In genomic region chr5:139525586-139526308, GRCh38 we compare ENCODE assay signal across 1 cellular context.
A peak's percentile ranks its signal among the peaks of the same experiment; 100 is the strongest.
TF ChIP-seq lines count a peak whose summit lies in the region.

No MANE protein-coding gene starts in this region.

TF ChIP-seq in GM12878, 131 proteins besides CTCF, POLR2A, EP300 and RAD21:
- peak; percentile 64 for TF ChIP-seq SMAD1 (IDR thresholded peaks at IDR 0.05; ENCODE audit: low read depth, partially characterized antibody)
- 0 out of 2 replicates have a peak, but pooled peaks have one; percentile 43 for TF ChIP-seq BACH1 (IDR thresholded peaks at IDR 0.05; ENCODE audit: borderline replicate concordance)
- peak; percentile 40; the same call in 1 of the 2 replicates for TF ChIP-seq IKZF1 (conservative IDR thresholded peaks at IDR 0.05)
- TF ChIP-seq ATF7 (IDR thresholded peaks at IDR 0.05; ENCODE audit: low read depth), result peak; percentile 30; the same call in 1 of the 2 replicates
- 0 out of 2 replicates have a peak, but pooled peaks have one; percentile 9 for TF ChIP-seq ZBTB40 (IDR thresholded peaks at IDR 0.05; ENCODE audit: borderline replicate concordance)
- 0 out of 2 replicates have a peak, but pooled peaks have one; percentile 1 for TF ChIP-seq NFIC (IDR thresholded peaks at IDR 0.05; ENCODE audit: low read depth, low read length)
- peak; percentile 39 for TF ChIP-seq PBX3 (IDR thresholded peaks at IDR 0.05; ENCODE audit: insufficient replicate concordance, low read depth, low read length)
- TF ChIP-seq NBN (IDR thresholded peaks at IDR 0.05), result peak; percentile 51
- TF ChIP-seq MEF2B (IDR thresholded peaks at IDR 0.05; ENCODE audit: partially characterized antibody, poor library complexity, severe bottlenecking), result peak; percentile 38
- TF ChIP-seq, protein P1, sequence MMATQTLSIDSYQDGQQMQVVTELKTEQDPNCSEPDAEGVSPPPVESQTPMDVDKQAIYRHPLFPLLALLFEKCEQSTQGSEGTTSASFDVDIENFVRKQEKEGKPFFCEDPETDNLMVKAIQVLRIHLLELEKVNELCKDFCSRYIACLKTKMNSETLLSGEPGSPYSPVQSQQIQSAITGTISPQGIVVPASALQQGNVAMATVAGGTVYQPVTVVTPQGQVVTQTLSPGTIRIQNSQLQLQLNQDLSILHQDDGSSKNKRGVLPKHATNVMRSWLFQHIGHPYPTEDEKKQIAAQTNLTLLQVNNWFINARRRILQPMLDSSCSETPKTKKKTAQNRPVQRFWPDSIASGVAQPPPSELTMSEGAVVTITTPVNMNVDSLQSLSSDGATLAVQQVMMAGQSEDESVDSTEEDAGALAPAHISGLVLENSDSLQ (IDR thresholded peaks at IDR 0.05), result 0 out of 2 replicates have a peak, but pooled peaks have one; percentile 50
- 0 out of 2 replicates have a peak, but pooled peaks have one; percentile 34 for TF ChIP-seq TCF7 (IDR thresholded peaks at IDR 0.05; ENCODE audit: borderline replicate concordance)
- TF ChIP-seq RUNX3 (IDR thresholded peaks at IDR 0.05; ENCODE audit: low read length), result peak; percentile 25
- peak in 1 of 2 experiments; percentile 63; a peak in 2 of 4 replicates for TF ChIP-seq BHLHE40 (IDR thresholded peaks at IDR 0.05; ENCODE audit: borderline replicate concordance in 1 of 2, low read depth in 2 of 2, low read length in 1 of 2)
- peak; percentile 53 to 69; a peak in 3 of 4 replicates for TF ChIP-seq IKZF2 (IDR thresholded peaks at IDR 0.05)
- peak; percentile 57 for TF ChIP-seq MLLT1 (IDR thresholded peaks at IDR 0.05)
- TF ChIP-seq JUNB (IDR thresholded peaks at IDR 0.05), result peak; percentile 15; the same call in 1 of the 2 replicates
- TF ChIP-seq, protein P2, sequence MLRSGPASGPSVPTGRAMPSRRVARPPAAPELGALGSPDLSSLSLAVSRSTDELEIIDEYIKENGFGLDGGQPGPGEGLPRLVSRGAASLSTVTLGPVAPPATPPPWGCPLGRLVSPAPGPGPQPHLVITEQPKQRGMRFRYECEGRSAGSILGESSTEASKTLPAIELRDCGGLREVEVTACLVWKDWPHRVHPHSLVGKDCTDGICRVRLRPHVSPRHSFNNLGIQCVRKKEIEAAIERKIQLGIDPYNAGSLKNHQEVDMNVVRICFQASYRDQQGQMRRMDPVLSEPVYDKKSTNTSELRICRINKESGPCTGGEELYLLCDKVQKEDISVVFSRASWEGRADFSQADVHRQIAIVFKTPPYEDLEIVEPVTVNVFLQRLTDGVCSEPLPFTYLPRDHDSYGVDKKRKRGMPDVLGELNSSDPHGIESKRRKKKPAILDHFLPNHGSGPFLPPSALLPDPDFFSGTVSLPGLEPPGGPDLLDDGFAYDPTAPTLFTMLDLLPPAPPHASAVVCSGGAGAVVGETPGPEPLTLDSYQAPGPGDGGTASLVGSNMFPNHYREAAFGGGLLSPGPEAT (IDR thresholded peaks at IDR 0.05; ENCODE audit: low read depth), result peak; percentile 47; the same call in 1 of the 2 replicates
- TF ChIP-seq, protein P3, sequence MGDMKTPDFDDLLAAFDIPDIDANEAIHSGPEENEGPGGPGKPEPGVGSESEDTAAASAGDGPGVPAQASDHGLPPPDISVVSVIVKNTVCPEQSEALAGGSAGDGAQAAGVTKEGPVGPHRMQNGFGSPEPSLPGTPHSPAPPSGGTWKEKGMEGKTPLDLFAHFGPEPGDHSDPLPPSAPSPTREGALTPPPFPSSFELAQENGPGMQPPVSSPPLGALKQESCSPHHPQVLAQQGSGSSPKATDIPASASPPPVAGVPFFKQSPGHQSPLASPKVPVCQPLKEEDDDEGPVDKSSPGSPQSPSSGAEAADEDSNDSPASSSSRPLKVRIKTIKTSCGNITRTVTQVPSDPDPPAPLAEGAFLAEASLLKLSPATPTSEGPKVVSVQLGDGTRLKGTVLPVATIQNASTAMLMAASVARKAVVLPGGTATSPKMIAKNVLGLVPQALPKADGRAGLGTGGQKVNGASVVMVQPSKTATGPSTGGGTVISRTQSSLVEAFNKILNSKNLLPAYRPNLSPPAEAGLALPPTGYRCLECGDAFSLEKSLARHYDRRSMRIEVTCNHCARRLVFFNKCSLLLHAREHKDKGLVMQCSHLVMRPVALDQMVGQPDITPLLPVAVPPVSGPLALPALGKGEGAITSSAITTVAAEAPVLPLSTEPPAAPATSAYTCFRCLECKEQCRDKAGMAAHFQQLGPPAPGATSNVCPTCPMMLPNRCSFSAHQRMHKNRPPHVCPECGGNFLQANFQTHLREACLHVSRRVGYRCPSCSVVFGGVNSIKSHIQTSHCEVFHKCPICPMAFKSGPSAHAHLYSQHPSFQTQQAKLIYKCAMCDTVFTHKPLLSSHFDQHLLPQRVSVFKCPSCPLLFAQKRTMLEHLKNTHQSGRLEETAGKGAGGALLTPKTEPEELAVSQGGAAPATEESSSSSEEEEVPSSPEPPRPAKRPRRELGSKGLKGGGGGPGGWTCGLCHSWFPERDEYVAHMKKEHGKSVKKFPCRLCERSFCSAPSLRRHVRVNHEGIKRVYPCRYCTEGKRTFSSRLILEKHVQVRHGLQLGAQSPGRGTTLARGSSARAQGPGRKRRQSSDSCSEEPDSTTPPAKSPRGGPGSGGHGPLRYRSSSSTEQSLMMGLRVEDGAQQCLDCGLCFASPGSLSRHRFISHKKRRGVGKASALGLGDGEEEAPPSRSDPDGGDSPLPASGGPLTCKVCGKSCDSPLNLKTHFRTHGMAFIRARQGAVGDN (IDR thresholded peaks at IDR 0.05), result peak; percentile 76
- peak; percentile 43; the same call in 1 of the 2 replicates for TF ChIP-seq MTA2 (IDR thresholded peaks at IDR 0.05; ENCODE audit: low read depth)
